1 cellular context compared by ENCODE assay signal in the genomic region with DNA sequence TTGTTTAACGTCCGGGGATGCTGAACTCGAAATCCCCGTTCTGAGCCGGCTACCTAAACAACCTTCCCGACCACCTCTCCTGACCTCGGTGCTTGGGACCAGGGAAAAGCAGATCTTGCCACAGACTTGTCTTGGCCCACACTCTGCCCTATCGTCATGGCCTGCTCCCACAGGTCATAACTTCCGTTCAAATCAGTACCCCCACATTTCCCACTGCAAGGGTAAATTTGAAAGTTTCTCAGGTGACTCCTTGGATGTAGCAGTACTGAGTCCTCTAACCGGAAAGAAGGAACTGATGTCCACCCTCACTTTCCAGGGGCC.
TF ChIP-seq lines count a peak whose summit lies in the region.

No MANE protein-coding gene starts in this region.

TF ChIP-seq in HepG2, 621 proteins besides CTCF, POLR2A, EP300 and RAD21:
- TF ChIP-seq ZFYVE20 (CRISPR knock-in tag; IDR thresholded peaks at IDR 0.05; ENCODE audit: borderline replicate concordance, low read depth) (no peak), POLR2AphosphoS5 (IDR thresholded peaks at IDR 0.05; ENCODE audit: low read depth, low read length) (peak; percentile 46), IRX3 (CRISPR knock-in tag; IDR thresholded peaks at IDR 0.05; ENCODE audit: borderline replicate concordance, low read depth) (0 out of 2 replicates have a peak, but pooled peaks have one; percentile 12), TMF1 (CRISPR knock-in tag; IDR thresholded peaks at IDR 0.05; ENCODE audit: low read depth) (0 out of 2 replicates have a peak, but pooled peaks have one; percentile 34), FOXJ3 (CRISPR knock-in tag; IDR thresholded peaks at IDR 0.05; ENCODE audit: borderline replicate concordance) (no peak), ERF (CRISPR knock-in tag; IDR thresholded peaks at IDR 0.05) (no peak), HHEX (CRISPR knock-in tag; IDR thresholded peaks at IDR 0.05) (no peak), RBM22 (optimal IDR thresholded peaks at IDR 0.05; ENCODE audit: low read length) (peak; percentile 6)
TF ChIP-seq in HepG2: peak in this region for 4.
